In the genomic region with DNA sequence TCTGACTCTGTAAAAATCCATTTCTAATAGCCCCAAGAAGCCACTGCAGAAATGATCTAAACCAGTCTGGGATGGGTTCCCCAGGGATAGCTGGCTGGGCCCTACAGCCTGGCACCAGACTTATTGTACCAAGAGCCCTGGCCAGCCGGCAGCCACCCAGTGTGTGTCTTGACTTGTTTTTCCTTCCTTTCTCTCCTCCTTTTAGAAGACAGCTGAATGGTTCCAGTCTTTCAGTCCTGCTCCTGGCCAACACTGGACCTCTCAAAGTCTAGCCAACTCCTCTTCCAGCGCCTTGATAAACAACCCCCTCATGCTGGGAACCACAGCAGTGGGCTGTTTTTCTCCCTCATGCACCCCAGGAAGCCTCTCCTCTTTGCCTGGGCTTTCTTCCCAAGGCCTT, we compare ENCODE assay signal across 22 cellular contexts. TPM values are rescaled to one million over a fixed set of nuclear protein-coding genes. Genes with fewer than 3 reads are reported as not detected.
DNase-seq lines count a peak whose midpoint lies in the region; ATAC-seq, FAIRE-seq and TF ChIP-seq lines count a peak whose summit lies in the region.
"Had no signal": no experiment of that assay in that cellular context is flagged by ENCODE, and none has a peak within 500 bp of the region (broad histone marks: within the 10 kb centered on the region; RNA-seq: fewer than 3 reads in every experiment).

No MANE protein-coding gene starts in this region.

- intact Hi-C loops in stomach (cut with DNase I; ENCODE audit: low total_unique reads), result no loop called here

- H3K9me3 ChIP-seq in subcutaneous abdominal adipose tissue (ENCODE audit: control insufficient read depth in 5 of 5, low read length in 5 of 5) (no peaks in the 10 kb centered on the region), stomach (peaks cover 0 to 4% (median 0%) of the 10 kb centered on the region in 4 donors)

- no peak for TF ChIP-seq POLR2A in stomach (IDR thresholded peaks at IDR 0.05)

- TF ChIP-seq CTCF in stomach (IDR thresholded peaks at IDR 0.05), result no peak

- H3K4me1 ChIP-seq in subcutaneous abdominal adipose tissue (ENCODE audit: control insufficient read depth in 5 of 5, insufficient read depth in 5 of 5, low read length in 5 of 5), result peaks cover 0 to 36% (median 33%) of the 10 kb centered on the region in 5 donors
- H3K4me1 ChIP-seq in stomach, result no peaks in the 10 kb centered on the region

- H3K36me3 ChIP-seq in subcutaneous abdominal adipose tissue (ENCODE audit: control insufficient read depth in 5 of 5, insufficient read depth in 5 of 5, low read length in 5 of 5) (no peaks in the 10 kb centered on the region), stomach (peaks cover 0 to 1% (median 0%) of the 10 kb centered on the region in 4 donors)

- in situ Hi-C loops in G401 (cut with HindIII; ENCODE audit: low sequenced_read_pairs), result no loop called here

- no peak for TF ChIP-seq EP300 in stomach (IDR thresholded peaks at IDR 0.05)

- H3K9ac ChIP-seq in subcutaneous abdominal adipose tissue (ENCODE audit: low read length in 5 of 5), result no peak overlapping the region

- DNase-seq in G401 (ENCODE audit: low spot score), result peak; percentile 34
- DNase-seq in anterior cingulate cortex (lab: John Stamatoyannopoulos, UW), result peak in 36 of 58 donors; percentile 6 to 80 (median 38)
- peak; percentile 28 for DNase-seq in islet precursor cell
- no peak for DNase-seq in GM19239 (ENCODE audit: insufficient read length, low spot score)
- no peak for DNase-seq in stomach
- DNase-seq in NCI-H146 treated with DMSO at 0.1 percent for 48 hours (lab: John Stamatoyannopoulos, UW; ENCODE audit: unreplicated experiment), result no peak
- DNase-seq: ACHN, DND-41, KG1, MV-4-11, NCI-H1417, NCI-H187 treated with DMSO at 0.1 percent for 48 hours, NCI-H2227 treated with DMSO at 0.1 percent for 48 hours, NCI-H510A treated with DMSO at 0.1 percent for 48 hours, NCI-H774, SHP77 had no signal

- ATAC-seq in HG03469 (IDR thresholded peaks at IDR 0.05; ENCODE audit: unreplicated experiment), result no peak

- H3K27ac ChIP-seq in subcutaneous abdominal adipose tissue (ENCODE audit: low read depth, low read length) (peak overlapping the region; percentile 7), stomach (no peak overlapping the region)
- H3K27ac ChIP-seq: SK-N-MC had no signal

- 84 to 96% (median 93%) methylated on average over 2 of the region's 2 CpGs for WGBS in stomach, 5 donors

- H3K4me3 ChIP-seq in subcutaneous abdominal adipose tissue (ENCODE audit: low read depth in 1 of 5, low read length in 5 of 5) (no peak overlapping the region), stomach (no peak overlapping the region)
- H3K4me3 ChIP-seq: SK-N-MC had no signal

- H3K27me3 ChIP-seq in subcutaneous abdominal adipose tissue (ENCODE audit: control insufficient read depth in 5 of 5, insufficient read depth in 4 of 5, low read length in 5 of 5) (no peaks in the 10 kb centered on the region), stomach (no peaks in the 10 kb centered on the region)

- FAIRE-seq in GM19239 (lab: Jason Lieb, UNC), result no peak
- FAIRE-seq: G401.6, RCC 7860 had no signal

RNA-seq across cellular contexts. Expression of gene ATOX1, which starts 34.1 kb away (rescaled TPM):
- 53.7 and 112 TPM in 2 replicates for total RNA-seq in G401 (2014; rRNA removed; shearing (Covaris generic))
- total RNA-seq in stomach, result 10 to 100 TPM in 4 of 5 donors, not detected in 1; 24.6 to 80.6 (median 60.4) TPM
- polyA plus RNA-seq in stomach, result 100 to 1,000 TPM; 111 to 177 (median 165) TPM

RNA-seq across cellular contexts. Expression of gene SPARC, which starts 37.6 kb away (rescaled TPM):
- 194 and 247 TPM in 2 replicates for total RNA-seq in G401 (2014; rRNA removed; shearing (Covaris generic))
- 1,000 to 10,000 TPM in 1 of 5 donors, 100 to 1,000 TPM in 3, 10 to 100 TPM in 1; 36.2 to 1,348 (median 170) TPM for total RNA-seq in stomach
- 10 to 100 TPM; 80.9 to 87.7 (median 86.7) TPM for polyA plus RNA-seq in stomach
- total RNA-seq: HT-29 had no signal

RNA-seq across cellular contexts. Expression of gene G3BP1, which starts 47.4 kb away (rescaled TPM):
- 87.3 and 132 TPM in 2 replicates for total RNA-seq in G401 (2014; rRNA removed; shearing (Covaris generic))
- total RNA-seq in stomach, result 100 to 1,000 TPM in 1 of 5 donors, 10 to 100 TPM in 4; 47.3 to 138 (median 68.7) TPM
- polyA plus RNA-seq in stomach, result 10 to 100 TPM; 15.1 to 20.4 (median 18.6) TPM

Comparison
In these comparisons a context has a peak if more than half of its experiments do, and no peak if none do; other contexts are left out.
1. DNase-seq: peak in G401 (single experiment), anterior cingulate cortex (36 of 58) and islet precursor cell (single experiment); none in GM19239 (single experiment), stomach (single experiment) and NCI-H146 treated with DMSO at 0.1 percent for 48 hours (single experiment).